ENCODE assay signal across 19 cellular contexts in genomic region chr16:23590181-23590580, GRCh38. TPM values are rescaled to one million over a fixed set of nuclear protein-coding genes. Genes with fewer than 3 reads are reported as not detected.
DNase-seq lines count a peak whose midpoint lies in the region; ATAC-seq, FAIRE-seq and TF ChIP-seq lines count a peak whose summit lies in the region.
"Had no signal": no experiment of that assay in that cellular context is flagged by ENCODE, and none has a peak within 500 bp of the region (broad histone marks: within the 10 kb centered on the region; RNA-seq: fewer than 3 reads in every experiment).

No MANE protein-coding gene starts in this region.

- no TSS peak for BruUV-seq in HepG2 (replicated peaks; lab: Mats Ljungman, UMichigan)

- H3K4me3 ChIP-seq in HepG2 (replicated peaks in 1 of 3; ENCODE audit: insufficient read depth in 1 of 3, low read depth in 2 of 3, low read length in 3 of 3) = no peak overlapping the region
- no peak overlapping the region for H3K4me3 ChIP-seq in right lobe of liver
- no peak overlapping the region for H3K4me3 ChIP-seq in trophoblast cell (ENCODE audit: low read depth, low read length)
- H3K4me3 ChIP-seq: A549; BLaER1 treated with 17β-estradiol and CSF1 and Interleukin-3, amounts not matched to agents 10 nM and 100 nM had no signal

- H4K12ac ChIP-seq in trophoblast cell (ENCODE audit: low read depth, low read length) = no peak overlapping the region

- H4K8ac ChIP-seq in trophoblast cell (ENCODE audit: low read depth, low read length) = no peak overlapping the region

- TF ChIP-seq CTCF in HepG2 (CRISPR knock-in tag; IDR thresholded peaks at IDR 0.05) = no peak
- no peak for TF ChIP-seq CTCF in right lobe of liver (IDR thresholded peaks at IDR 0.05)

- no peak overlapping the region for H2AK5ac ChIP-seq in trophoblast cell (ENCODE audit: low read length)

- no peak overlapping the region for H3K27ac ChIP-seq in HepG2 (ENCODE audit: extremely low read length, insufficient read depth, low read length)
- no peak overlapping the region for H3K27ac ChIP-seq in right lobe of liver
- no peak overlapping the region for H3K27ac ChIP-seq in trophoblast cell (ENCODE audit: low read depth, low read length)
- H3K27ac ChIP-seq: 22Rv1; A549; BLaER1 treated with 17β-estradiol and CSF1 and Interleukin-3, amounts not matched to agents 10 nM and 100 nM; C4-2B had no signal

- FAIRE-seq in HepG2 (lab: Jason Lieb, UNC) = no peak
- FAIRE-seq: A549, D721Med, G401.6, GM12891, GM19239 had no signal

- POLR2A ChIA-PET in HepG2 (lab: Yijun Ruan, JAX) = no interaction called here

- intact Hi-C loops in HepG2 (cut with micrococcal nuclease; ENCODE audit: unreplicated experiment) (no loop called here), right lobe of liver (cut with DNase I) (no loop called here), posterior vena cava (cut with DNase I) (no loop called here)

- H2BK12ac ChIP-seq in trophoblast cell (ENCODE audit: low read length) = no peak overlapping the region

- TF ChIP-seq POLR2A in HepG2 (IDR thresholded peaks at IDR 0.05; ENCODE audit: insufficient read depth in 1 of 2, low read depth in 2 of 2, low read length in 2 of 2) = no peak
- TF ChIP-seq POLR2A in right lobe of liver (IDR thresholded peaks at IDR 0.05) = no peak

- H2AFZ ChIP-seq in HepG2 (ENCODE audit: low read length) = no peak overlapping the region
- no peak overlapping the region for H2AFZ ChIP-seq in trophoblast cell (ENCODE audit: insufficient read depth, low read length, poor library complexity)

- no peak overlapping the region for H3K9ac ChIP-seq in HepG2 (ENCODE audit: insufficient read depth, low read depth, low read length)
- no peak overlapping the region for H3K9ac ChIP-seq in trophoblast cell (ENCODE audit: low read length)
- H3K9ac ChIP-seq: BLaER1 treated with 17β-estradiol and CSF1 and Interleukin-3, amounts not matched to agents 10 nM and 100 nM had no signal

- DNase-seq in HepG2 (ENCODE audit: low spot score) (no peak), right lobe of liver (no peak), posterior vena cava (ENCODE audit: low spot score) (peak; percentile 23), trophoblast cell (no peak)
- DNase-seq: AML-193; Caco-2; Calu3; CD4-positive, alpha-beta T cell; CD8-positive, alpha-beta T cell; DMS79 treated with DMSO at 0.1 percent for 48 hours; GF-D8 had no signal

- WGBS in HepG2 (ENCODE audit: low lambda C conversion rate) = 71% methylated on average over 3 of the region's 3 CpGs
- WGBS in right lobe of liver (ENCODE audit: insufficient coverage, low coverage, low lambda C conversion rate, missing lambda C conversion rate) = 83% methylated on average over 3 of the region's 3 CpGs
- no CpG with 5 or more reads among the region's 3 CpGs for WGBS in trophoblast cell (ENCODE audit: extremely low coverage, insufficient coverage, insufficient read length)

- no peak overlapping the region for H2BK5ac ChIP-seq in trophoblast cell (ENCODE audit: low read depth, low read length, poor library complexity)

- no peaks in the 10 kb centered on the region for H3K79me1 ChIP-seq in trophoblast cell (ENCODE audit: low read length)

- peaks cover 31% of the 10 kb centered on the region for H4K20me1 ChIP-seq in HepG2 (ENCODE audit: insufficient read depth, low read length)

- H3K4me1 ChIP-seq in HepG2 (ENCODE audit: insufficient read depth, low read length) (peaks cover 31% of the 10 kb centered on the region), right lobe of liver (peaks cover 0 to 12% (median 6%) of the 10 kb centered on the region in 4 donors), trophoblast cell (ENCODE audit: control insufficient read depth in 1 of 2, insufficient read depth in 2 of 2, low read length in 2 of 2) (peaks cover 2 to 7% of the 10 kb centered on the region in 2 experiments)
- H3K4me1 ChIP-seq: Caco-2 had no signal

- TF ChIP-seq EP300 in HepG2 (IDR thresholded peaks at IDR 0.05; ENCODE audit: low read depth in 2 of 2, low read length in 2 of 2) (no peak), HepG2 (CRISPR knock-in tag; IDR thresholded peaks at IDR 0.05; ENCODE audit: borderline replicate concordance) (no peak)

- ATAC-seq in HepG2 (no peak), right lobe of liver (no peak)
- ATAC-seq: A549; CD8-positive, alpha-beta T cell had no signal

- H3K14ac ChIP-seq in trophoblast cell (ENCODE audit: low read length) = no peak overlapping the region

- no peak for TF ChIP-seq RAD21 in HepG2 (CRISPR knock-in tag; IDR thresholded peaks at IDR 0.05)

- H3K79me2 ChIP-seq in HepG2 (ENCODE audit: insufficient read depth, low read length) (peaks cover 78% of the 10 kb centered on the region), trophoblast cell (ENCODE audit: control insufficient read depth, insufficient read depth, low read length, poor library complexity) (peaks cover 4% of the 10 kb centered on the region)

- H3K36me3 ChIP-seq in HepG2 (replicated peaks in 1 of 2; ENCODE audit: control insufficient read depth in 1 of 2, insufficient read depth in 2 of 2, low read length in 2 of 2) (peaks cover 46 to 85% of the 10 kb centered on the region in 2 experiments), right lobe of liver (peaks cover 0 to 56% (median 27%) of the 10 kb centered on the region in 4 donors), trophoblast cell (ENCODE audit: control insufficient read depth in 1 of 2, insufficient read depth in 2 of 2, low read length in 2 of 2) (peaks cover 36 to 59% of the 10 kb centered on the region in 2 experiments)

- no peaks in the 10 kb centered on the region for H3K9me3 ChIP-seq in HepG2 (ENCODE audit: low read length)
- H3K9me3 ChIP-seq in right lobe of liver = no peaks in the 10 kb centered on the region
- H3K9me3 ChIP-seq in trophoblast cell (ENCODE audit: insufficient read depth, low read depth, low read length) = no peaks in the 10 kb centered on the region
- H3K9me3 ChIP-seq: A549; BLaER1 treated with 17β-estradiol and CSF1 and Interleukin-3, amounts not matched to agents 10 nM and 100 nM; Caco-2 had no signal

- no peak overlapping the region for H3K4me2 ChIP-seq in HepG2 (ENCODE audit: low read depth, low read length)
- H3K4me2 ChIP-seq in trophoblast cell (ENCODE audit: low read length) = no peak overlapping the region
- H3K4me2 ChIP-seq: A549; BLaER1 treated with 17β-estradiol and CSF1 and Interleukin-3, amounts not matched to agents 10 nM and 100 nM had no signal

- H3K23ac ChIP-seq in trophoblast cell (ENCODE audit: low read length) = no peak overlapping the region

- H3K4ac ChIP-seq in trophoblast cell (ENCODE audit: low read depth, low read length) = no peak overlapping the region

- in situ Hi-C loops in HepG2 (cut with HindIII; ENCODE audit: extremely low pct_ligation_motif_present, low pct_unique_long_range_greater_than_20kb) = no loop called here

- H3K27me3 ChIP-seq in HepG2 (ENCODE audit: control insufficient read depth in 1 of 2, insufficient read depth in 2 of 2, low read length in 2 of 2) (no peaks in the 10 kb centered on the region; a peak in 1 of 5 replicates), right lobe of liver (no peaks in the 10 kb centered on the region), trophoblast cell (ENCODE audit: insufficient read depth, low read length) (no peaks in the 10 kb centered on the region)
- H3K27me3 ChIP-seq: BLaER1 treated with 17β-estradiol and CSF1 and Interleukin-3, amounts not matched to agents 10 nM and 100 nM had no signal

- no peak overlapping the region for H3K18ac ChIP-seq in trophoblast cell (ENCODE audit: low read length)

- no peak overlapping the region for H2BK120ac ChIP-seq in trophoblast cell (ENCODE audit: insufficient read depth, low read length, poor library complexity)

- H4K91ac ChIP-seq in trophoblast cell (ENCODE audit: low read depth, low read length) = no peak overlapping the region

- CTCF ChIA-PET in HepG2 (lab: Yijun Ruan, JAX; ENCODE audit: low intra/inter-chr PET ratio, low total read pairs) = no interaction called here

RNA-seq across cellular contexts. Expression of gene NDUFAB1, which starts 5.9 kb away (rescaled TPM):
- total RNA-seq in HepG2 (2016; rRNA removed; fragmentation: Illumina TruSeq; extraction: Trizol) = 601 and 760 TPM in 2 replicates
- total RNA-seq in HepG2 (2016; cell fraction: cytosol; rRNA removed; fragmentation: Illumina TruSeq; extraction: Trizol; ENCODE audit: low read depth) = 295 and 299 TPM in 2 replicates
- 602 and 798 TPM in 2 replicates for total RNA-seq in HepG2 (2016; cell fraction: insoluble cytoplasmic fraction; rRNA removed; fragmentation: Illumina TruSeq; extraction: Trizol)
- total RNA-seq in HepG2 (2016; cell fraction: membrane; rRNA removed; fragmentation: Illumina TruSeq; extraction: Trizol) = 285 and 300 TPM in 2 replicates
- total RNA-seq in HepG2 (2016; cell fraction: nucleus; rRNA removed; fragmentation: Illumina TruSeq; extraction: Trizol) = 185 and 192 TPM in 2 replicates
- polyA plus RNA-seq in HepG2 (2011; rRNA removed) = 192 and 221 TPM in 2 replicates
- polyA plus RNA-seq in HepG2 (2011; cell fraction: cytosol; rRNA removed) = 288 and 387 TPM in 2 replicates
- polyA plus RNA-seq in HepG2 (2011; cell fraction: nucleus; rRNA removed) = 84.1 and 87.7 TPM in 2 replicates
- 224 and 262 TPM in 2 replicates for polyA plus RNA-seq in HepG2 (2012)
- 233 and 257 TPM in 2 replicates for polyA plus RNA-seq in HepG2 (2016; cell fraction: cytosol; fragmentation: Illumina TruSeq; extraction: Trizol; ENCODE audit: low read depth)
- 608 and 670 TPM in 2 replicates for polyA plus RNA-seq in HepG2 (2016; cell fraction: insoluble cytoplasmic fraction; fragmentation: Illumina TruSeq; extraction: Trizol; ENCODE audit: low read depth)
- 191 and 215 TPM in 2 replicates for polyA plus RNA-seq in HepG2 (2016; cell fraction: membrane; fragmentation: Illumina TruSeq; extraction: Trizol; ENCODE audit: low read depth)
- polyA plus RNA-seq in HepG2 (2016; cell fraction: nucleus; fragmentation: Illumina TruSeq; extraction: Trizol; ENCODE audit: insufficient read depth, low read depth) = 276 and 279 TPM in 2 replicates
- polyA minus RNA-seq in HepG2 (2011; rRNA and poly(A)+ RNA removed; ENCODE audit: low replicate concordance) = 41.0 and 74.5 TPM in 2 replicates
- 75.4 and 99.6 TPM in 2 replicates for polyA minus RNA-seq in HepG2 (2011; cell fraction: cytosol; rRNA and poly(A)+ RNA removed)
- 33.9 and 41.0 TPM in 2 replicates for polyA minus RNA-seq in HepG2 (2011; cell fraction: nucleus; rRNA and poly(A)+ RNA removed)
- total RNA-seq in right lobe of liver = 10 to 100 TPM; 53.9 to 87.3 (median 63.9) TPM
- 10 to 100 TPM; 56.1 to 61.0 TPM for total RNA-seq in posterior vena cava
- 180 and 185 TPM in 2 replicates for polyA plus RNA-seq in trophoblast cell (2013)

RNA-seq across cellular contexts. Expression of gene UBFD1, which starts 32.7 kb away (rescaled TPM):
- total RNA-seq in HepG2 (2016; rRNA removed; fragmentation: Illumina TruSeq; extraction: Trizol) (111 and 142 TPM in 2 replicates), right lobe of liver (10 to 100 TPM; 27.6 to 50.5 (median 37.4) TPM), posterior vena cava (10 to 100 TPM; 37.3 to 37.4 TPM)
- 27.2 and 33.8 TPM in 2 replicates for total RNA-seq in HepG2 (2016; cell fraction: cytosol; rRNA removed; fragmentation: Illumina TruSeq; extraction: Trizol; ENCODE audit: low read depth)
- 112 and 143 TPM in 2 replicates for total RNA-seq in HepG2 (2016; cell fraction: insoluble cytoplasmic fraction; rRNA removed; fragmentation: Illumina TruSeq; extraction: Trizol)
- total RNA-seq in HepG2 (2016; cell fraction: membrane; rRNA removed; fragmentation: Illumina TruSeq; extraction: Trizol) = 46.0 and 47.2 TPM in 2 replicates
- 80.6 and 99.3 TPM in 2 replicates for total RNA-seq in HepG2 (2016; cell fraction: nucleus; rRNA removed; fragmentation: Illumina TruSeq; extraction: Trizol)
- 97.6 and 100 TPM in 2 replicates for polyA plus RNA-seq in HepG2 (2011; rRNA removed)
- polyA plus RNA-seq in HepG2 (2011; cell fraction: cytosol; rRNA removed) = 98.1 and 112 TPM in 2 replicates
- 129 and 137 TPM in 2 replicates for polyA plus RNA-seq in HepG2 (2011; cell fraction: nucleus; rRNA removed)
- polyA plus RNA-seq in HepG2 (2012) = 83.8 and 88.4 TPM in 2 replicates
- polyA plus RNA-seq in HepG2 (2016; cell fraction: cytosol; fragmentation: Illumina TruSeq; extraction: Trizol; ENCODE audit: low read depth) = 31.2 and 32.8 TPM in 2 replicates
- 119 and 123 TPM in 2 replicates for polyA plus RNA-seq in HepG2 (2016; cell fraction: insoluble cytoplasmic fraction; fragmentation: Illumina TruSeq; extraction: Trizol; ENCODE audit: low read depth)
- 30.0 and 32.3 TPM in 2 replicates for polyA plus RNA-seq in HepG2 (2016; cell fraction: membrane; fragmentation: Illumina TruSeq; extraction: Trizol; ENCODE audit: low read depth)
- polyA plus RNA-seq in HepG2 (2016; cell fraction: nucleus; fragmentation: Illumina TruSeq; extraction: Trizol; ENCODE audit: insufficient read depth, low read depth) = 89.9 and 95.2 TPM in 2 replicates
- 49.6 and 117 TPM in 2 replicates for polyA minus RNA-seq in HepG2 (2011; rRNA and poly(A)+ RNA removed; ENCODE audit: low replicate concordance)
- 61.7 and 68.8 TPM in 2 replicates for polyA minus RNA-seq in HepG2 (2011; cell fraction: cytosol; rRNA and poly(A)+ RNA removed)
- polyA minus RNA-seq in HepG2 (2011; cell fraction: nucleus; rRNA and poly(A)+ RNA removed) = 155 and 167 TPM in 2 replicates
- polyA plus RNA-seq in trophoblast cell (2013) = 42.7 and 45.0 TPM in 2 replicates

RNA-seq across cellular contexts. Expression of gene EARS2, which starts 33.0 kb away (rescaled TPM):
- total RNA-seq in HepG2 (2016; rRNA removed; fragmentation: Illumina TruSeq; extraction: Trizol) = 80.4 and 84.2 TPM in 2 replicates
- 18.1 and 20.7 TPM in 2 replicates for total RNA-seq in HepG2 (2016; cell fraction: cytosol; rRNA removed; fragmentation: Illumina TruSeq; extraction: Trizol; ENCODE audit: low read depth)
- total RNA-seq in HepG2 (2016; cell fraction: insoluble cytoplasmic fraction; rRNA removed; fragmentation: Illumina TruSeq; extraction: Trizol) = 79.1 and 84.4 TPM in 2 replicates
- total RNA-seq in HepG2 (2016; cell fraction: membrane; rRNA removed; fragmentation: Illumina TruSeq; extraction: Trizol) = 44.8 and 49.7 TPM in 2 replicates
- 64.8 and 79.0 TPM in 2 replicates for total RNA-seq in HepG2 (2016; cell fraction: nucleus; rRNA removed; fragmentation: Illumina TruSeq; extraction: Trizol)
- polyA plus RNA-seq in HepG2 (2011; rRNA removed) = 49.4 and 54.7 TPM in 2 replicates
- 41.5 and 46.7 TPM in 2 replicates for polyA plus RNA-seq in HepG2 (2011; cell fraction: cytosol; rRNA removed)
- 131 and 162 TPM in 2 replicates for polyA plus RNA-seq in HepG2 (2011; cell fraction: nucleus; rRNA removed)
- 27.0 and 35.2 TPM in 2 replicates for polyA plus RNA-seq in HepG2 (2012)
- 8.2 and 10.2 TPM in 2 replicates for polyA plus RNA-seq in HepG2 (2016; cell fraction: cytosol; fragmentation: Illumina TruSeq; extraction: Trizol; ENCODE audit: low read depth)
- 69.7 and 75.5 TPM in 2 replicates for polyA plus RNA-seq in HepG2 (2016; cell fraction: insoluble cytoplasmic fraction; fragmentation: Illumina TruSeq; extraction: Trizol; ENCODE audit: low read depth)
- polyA plus RNA-seq in HepG2 (2016; cell fraction: membrane; fragmentation: Illumina TruSeq; extraction: Trizol; ENCODE audit: low read depth) = 20.9 and 22.2 TPM in 2 replicates
- 59.4 and 64.9 TPM in 2 replicates for polyA plus RNA-seq in HepG2 (2016; cell fraction: nucleus; fragmentation: Illumina TruSeq; extraction: Trizol; ENCODE audit: insufficient read depth, low read depth)
- polyA minus RNA-seq in HepG2 (2011; rRNA and poly(A)+ RNA removed; ENCODE audit: low replicate concordance) = 142 and 329 TPM in 2 replicates
- polyA minus RNA-seq in HepG2 (2011; cell fraction: cytosol; rRNA and poly(A)+ RNA removed) = 36.3 and 43.7 TPM in 2 replicates
- polyA minus RNA-seq in HepG2 (2011; cell fraction: nucleus; rRNA and poly(A)+ RNA removed) = 112 and 117 TPM in 2 replicates
- total RNA-seq in right lobe of liver = 10 to 100 TPM; 14.9 to 47.7 (median 15.9) TPM
- total RNA-seq in posterior vena cava = 10 to 100 TPM in 1 of 2 donors, 1 to 10 TPM in 1; 9.9 to 11.1 TPM
- 8.0 and 9.3 TPM in 2 replicates for polyA plus RNA-seq in trophoblast cell (2013)

RNA-seq across cellular contexts. Expression of gene PALB2, which starts 50.9 kb away (rescaled TPM):
- total RNA-seq in HepG2 (2016; rRNA removed; fragmentation: Illumina TruSeq; extraction: Trizol) = 40.9 and 58.5 TPM in 2 replicates
- 19.0 and 19.8 TPM in 2 replicates for total RNA-seq in HepG2 (2016; cell fraction: cytosol; rRNA removed; fragmentation: Illumina TruSeq; extraction: Trizol; ENCODE audit: low read depth)
- total RNA-seq in HepG2 (2016; cell fraction: insoluble cytoplasmic fraction; rRNA removed; fragmentation: Illumina TruSeq; extraction: Trizol) = 40.7 and 53.7 TPM in 2 replicates
- 34.7 and 41.1 TPM in 2 replicates for total RNA-seq in HepG2 (2016; cell fraction: membrane; rRNA removed; fragmentation: Illumina TruSeq; extraction: Trizol)
- total RNA-seq in HepG2 (2016; cell fraction: nucleus; rRNA removed; fragmentation: Illumina TruSeq; extraction: Trizol) = 36.5 and 40.9 TPM in 2 replicates
- polyA plus RNA-seq in HepG2 (2011; rRNA removed) = 11.0 and 12.1 TPM in 2 replicates
- polyA plus RNA-seq in HepG2 (2011; cell fraction: cytosol; rRNA removed) = 6.6 and 10.2 TPM in 2 replicates
- polyA plus RNA-seq in HepG2 (2011; cell fraction: nucleus; rRNA removed) = 9.5 and 11.4 TPM in 2 replicates
- polyA plus RNA-seq in HepG2 (2012) = 15.7 and 25.4 TPM in 2 replicates
- 3.9 and 4.1 TPM in 2 replicates for polyA plus RNA-seq in HepG2 (2016; cell fraction: cytosol; fragmentation: Illumina TruSeq; extraction: Trizol; ENCODE audit: low read depth)
- polyA plus RNA-seq in HepG2 (2016; cell fraction: insoluble cytoplasmic fraction; fragmentation: Illumina TruSeq; extraction: Trizol; ENCODE audit: low read depth) = 58.1 and 60.2 TPM in 2 replicates
- 14.0 and 15.7 TPM in 2 replicates for polyA plus RNA-seq in HepG2 (2016; cell fraction: membrane; fragmentation: Illumina TruSeq; extraction: Trizol; ENCODE audit: low read depth)
- polyA plus RNA-seq in HepG2 (2016; cell fraction: nucleus; fragmentation: Illumina TruSeq; extraction: Trizol; ENCODE audit: insufficient read depth, low read depth) = 51.4 and 67.7 TPM in 2 replicates
- 16.5 and 19.6 TPM in 2 replicates for polyA minus RNA-seq in HepG2 (2011; rRNA and poly(A)+ RNA removed; ENCODE audit: low replicate concordance)
- 14.5 and 17.8 TPM in 2 replicates for polyA minus RNA-seq in HepG2 (2011; cell fraction: cytosol; rRNA and poly(A)+ RNA removed)
- polyA minus RNA-seq in HepG2 (2011; cell fraction: nucleus; rRNA and poly(A)+ RNA removed) = 32.6 and 35.8 TPM in 2 replicates
- total RNA-seq in right lobe of liver = 1 to 10 TPM; 4.3 to 7.7 (median 5.4) TPM
- 10 to 100 TPM in 1 of 2 donors, 1 to 10 TPM in 1; 7.7 to 10.2 TPM for total RNA-seq in posterior vena cava
- polyA plus RNA-seq in trophoblast cell (2013) = 13.6 and 14.1 TPM in 2 replicates

RNA-seq across cellular contexts. Expression of gene DCTN5, which starts 51.1 kb away (rescaled TPM):
- total RNA-seq in HepG2 (2016; rRNA removed; fragmentation: Illumina TruSeq; extraction: Trizol) (207 and 352 TPM in 2 replicates), right lobe of liver (10 to 100 TPM; 10.0 to 18.9 (median 18.3) TPM), posterior vena cava (10 to 100 TPM; 46.7 to 48.2 TPM)
- total RNA-seq in HepG2 (2016; cell fraction: cytosol; rRNA removed; fragmentation: Illumina TruSeq; extraction: Trizol; ENCODE audit: low read depth) = 20.5 and 23.4 TPM in 2 replicates
- total RNA-seq in HepG2 (2016; cell fraction: insoluble cytoplasmic fraction; rRNA removed; fragmentation: Illumina TruSeq; extraction: Trizol) = 209 and 347 TPM in 2 replicates
- total RNA-seq in HepG2 (2016; cell fraction: membrane; rRNA removed; fragmentation: Illumina TruSeq; extraction: Trizol) = 72.8 and 82.2 TPM in 2 replicates
- 132 and 133 TPM in 2 replicates for total RNA-seq in HepG2 (2016; cell fraction: nucleus; rRNA removed; fragmentation: Illumina TruSeq; extraction: Trizol)
- polyA plus RNA-seq in HepG2 (2011; rRNA removed) = 104 and 105 TPM in 2 replicates
- 63.7 and 85.8 TPM in 2 replicates for polyA plus RNA-seq in HepG2 (2011; cell fraction: cytosol; rRNA removed)
- polyA plus RNA-seq in HepG2 (2011; cell fraction: nucleus; rRNA removed) = 63.0 and 74.7 TPM in 2 replicates
- polyA plus RNA-seq in HepG2 (2012) = 94.7 and 110 TPM in 2 replicates
- 19.7 and 22.2 TPM in 2 replicates for polyA plus RNA-seq in HepG2 (2016; cell fraction: cytosol; fragmentation: Illumina TruSeq; extraction: Trizol; ENCODE audit: low read depth)
- polyA plus RNA-seq in HepG2 (2016; cell fraction: insoluble cytoplasmic fraction; fragmentation: Illumina TruSeq; extraction: Trizol; ENCODE audit: low read depth) = 226 and 246 TPM in 2 replicates
- 43.6 and 49.0 TPM in 2 replicates for polyA plus RNA-seq in HepG2 (2016; cell fraction: membrane; fragmentation: Illumina TruSeq; extraction: Trizol; ENCODE audit: low read depth)
- polyA plus RNA-seq in HepG2 (2016; cell fraction: nucleus; fragmentation: Illumina TruSeq; extraction: Trizol; ENCODE audit: insufficient read depth, low read depth) = 155 and 179 TPM in 2 replicates
- polyA minus RNA-seq in HepG2 (2011; rRNA and poly(A)+ RNA removed; ENCODE audit: low replicate concordance) = 138 and 162 TPM in 2 replicates
- polyA minus RNA-seq in HepG2 (2011; cell fraction: cytosol; rRNA and poly(A)+ RNA removed) = 44.3 and 44.4 TPM in 2 replicates
- 115 and 133 TPM in 2 replicates for polyA minus RNA-seq in HepG2 (2011; cell fraction: nucleus; rRNA and poly(A)+ RNA removed)
- polyA plus RNA-seq in trophoblast cell (2013) = 58.4 and 61.3 TPM in 2 replicates
